In the genomic region with DNA sequence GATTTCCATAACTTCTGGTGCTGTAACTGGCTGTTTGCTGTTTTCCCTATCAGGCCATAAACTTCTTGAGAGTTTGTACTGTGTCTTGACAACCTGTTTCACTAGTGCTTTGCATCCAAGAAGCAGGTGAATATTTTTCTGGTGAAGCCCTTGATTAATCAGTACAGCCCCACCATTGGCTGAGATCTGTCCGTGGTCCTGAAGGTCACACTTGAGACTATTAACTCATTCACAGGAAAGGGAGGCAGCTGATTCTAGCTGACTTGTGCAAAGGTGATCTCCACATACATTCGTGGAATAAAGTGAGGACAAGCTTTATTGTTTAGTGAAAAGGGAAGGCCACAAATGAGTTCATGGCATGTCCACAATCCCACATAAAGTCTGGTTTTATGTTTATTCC, we compare ENCODE assay signal across 1 cellular context.
A peak's percentile ranks its signal among the peaks of the same experiment; 100 is the strongest.
TF ChIP-seq lines count a peak whose summit lies in the region.

No MANE protein-coding gene starts in this region.

TF ChIP-seq in PFSK-1, 5 proteins besides CTCF, POLR2A, EP300 and RAD21 (continued from another document):
- TF ChIP-seq, protein P1, sequence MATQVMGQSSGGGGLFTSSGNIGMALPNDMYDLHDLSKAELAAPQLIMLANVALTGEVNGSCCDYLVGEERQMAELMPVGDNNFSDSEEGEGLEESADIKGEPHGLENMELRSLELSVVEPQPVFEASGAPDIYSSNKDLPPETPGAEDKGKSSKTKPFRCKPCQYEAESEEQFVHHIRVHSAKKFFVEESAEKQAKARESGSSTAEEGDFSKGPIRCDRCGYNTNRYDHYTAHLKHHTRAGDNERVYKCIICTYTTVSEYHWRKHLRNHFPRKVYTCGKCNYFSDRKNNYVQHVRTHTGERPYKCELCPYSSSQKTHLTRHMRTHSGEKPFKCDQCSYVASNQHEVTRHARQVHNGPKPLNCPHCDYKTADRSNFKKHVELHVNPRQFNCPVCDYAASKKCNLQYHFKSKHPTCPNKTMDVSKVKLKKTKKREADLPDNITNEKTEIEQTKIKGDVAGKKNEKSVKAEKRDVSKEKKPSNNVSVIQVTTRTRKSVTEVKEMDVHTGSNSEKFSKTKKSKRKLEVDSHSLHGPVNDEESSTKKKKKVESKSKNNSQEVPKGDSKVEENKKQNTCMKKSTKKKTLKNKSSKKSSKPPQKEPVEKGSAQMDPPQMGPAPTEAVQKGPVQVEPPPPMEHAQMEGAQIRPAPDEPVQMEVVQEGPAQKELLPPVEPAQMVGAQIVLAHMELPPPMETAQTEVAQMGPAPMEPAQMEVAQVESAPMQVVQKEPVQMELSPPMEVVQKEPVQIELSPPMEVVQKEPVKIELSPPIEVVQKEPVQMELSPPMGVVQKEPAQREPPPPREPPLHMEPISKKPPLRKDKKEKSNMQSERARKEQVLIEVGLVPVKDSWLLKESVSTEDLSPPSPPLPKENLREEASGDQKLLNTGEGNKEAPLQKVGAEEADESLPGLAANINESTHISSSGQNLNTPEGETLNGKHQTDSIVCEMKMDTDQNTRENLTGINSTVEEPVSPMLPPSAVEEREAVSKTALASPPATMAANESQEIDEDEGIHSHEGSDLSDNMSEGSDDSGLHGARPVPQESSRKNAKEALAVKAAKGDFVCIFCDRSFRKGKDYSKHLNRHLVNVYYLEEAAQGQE (IDR thresholded peaks at IDR 0.05; ENCODE audit: insufficient read depth in 1 of 2, low read depth in 2 of 2, low read length in 2 of 2) = peak; percentile 43 to 89; a peak in 3 of 4 replicates
